8 cellular contexts compared by ENCODE assay signal in genomic region chr11:65616575-65617001, GRCh38. TPM values are rescaled to one million over a fixed set of nuclear protein-coding genes. Genes with fewer than 3 reads are reported as not detected.
A peak's percentile ranks its signal among the peaks of the same experiment; 100 is the strongest.
DNase-seq lines count a peak whose midpoint lies in the region; ATAC-seq and TF ChIP-seq lines count a peak whose summit lies in the region.

No MANE protein-coding gene starts in this region.

- intact Hi-C loops in transverse colon (cut with DNase I; ENCODE audit: low total_unique reads) = no loop called here

- peaks cover 6 to 9% of the 10 kb centered on the region in 2 donors for H3K4me1 ChIP-seq in lung (ENCODE audit: control insufficient read depth in 2 of 2, insufficient read depth in 2 of 2, low read length in 2 of 2)
- peaks cover 20 to 44% (median 31%) of the 10 kb centered on the region in 4 donors for H3K4me1 ChIP-seq in transverse colon

- H3K36me3 Mint-ChIP-seq in activated T-cell treated with anti-CD3 and anti-CD28 coated beads, Interleukin-2, amount 50 U/mL, for 4 hours (ENCODE audit: insufficient read depth) = peaks cover 17% of the 10 kb centered on the region

- no peaks in the 10 kb centered on the region for H3K27me3 ChIP-seq in lung (ENCODE audit: control insufficient read depth, insufficient read depth)
- no peaks in the 10 kb centered on the region for H3K27me3 ChIP-seq in transverse colon

- H3K27ac ChIP-seq in lung (ENCODE audit: low read depth in 1 of 2, low read length in 1 of 2) (peak overlapping the region; percentile 14 to 49), transverse colon (peak overlapping the region; percentile 97 to 99 (median 98))

- TF ChIP-seq EP300 in transverse colon (IDR thresholded peaks at IDR 0.05; ENCODE audit: low read depth) = no peak

- H3K4me3 ChIP-seq in astrocyte of the cerebellum (ENCODE audit: low read depth, low read length) (peak overlapping the region; percentile 74), lung (peak overlapping the region; percentile 70), transverse colon (peak overlapping the region; percentile 79 to 100 (median 98))

- WGBS in lung, 2 donors = 66 to 76% methylated on average over 10 of the region's 10 CpGs
- WGBS in transverse colon (ENCODE audit: low coverage in 1 of 2), 2 donors = 44 to 60% methylated on average over 2 to 10 of the region's 10 CpGs

- DNase-seq in activated T-cell treated with anti-CD3 and anti-CD28 coated beads, Interleukin-2, amount 50 U/mL, for 4 hours = no peak
- no peak for DNase-seq in activated T-cell treated with anti-CD3 and anti-CD28 coated beads for 4 hours
- no peak for DNase-seq in astrocyte of the cerebellum (ENCODE audit: low read depth)
- no peak for DNase-seq in lung (ENCODE audit: low spot score)
- no peak for DNase-seq in transverse colon
- no peak for DNase-seq in DMS53 treated with DMSO at 0.1 percent for 48 hours (lab: John Stamatoyannopoulos, UW; ENCODE audit: unreplicated experiment)
- no peak for DNase-seq in germinal center (ENCODE audit: low spot score)

- H3K4me1 Mint-ChIP-seq in activated T-cell treated with anti-CD3 and anti-CD28 coated beads, Interleukin-2, amount 50 U/mL, for 4 hours (ENCODE audit: low read depth) = peaks cover 33% of the 10 kb centered on the region

- H3K27me3 Mint-ChIP-seq in activated T-cell treated with anti-CD3 and anti-CD28 coated beads, Interleukin-2, amount 50 U/mL, for 4 hours (ENCODE audit: low read depth) = no peaks in the 10 kb centered on the region

- H3K36me3 ChIP-seq in lung (ENCODE audit: control insufficient read depth in 2 of 2, insufficient read depth in 2 of 2, low read length in 2 of 2) (peaks cover 0 to 45% of the 10 kb centered on the region in 2 donors), transverse colon (peaks cover 0 to 20% (median 5%) of the 10 kb centered on the region in 4 donors)

- no peak for TF ChIP-seq CTCF in astrocyte of the cerebellum (IDR thresholded peaks at IDR 0.05; ENCODE audit: low read depth, low read length, missing control alignments)
- TF ChIP-seq CTCF in lung (IDR thresholded peaks at IDR 0.05; ENCODE audit: control extremely low read depth, extremely low read depth) = no peak
- no peak for TF ChIP-seq CTCF in transverse colon (IDR thresholded peaks at IDR 0.05)

- TF ChIP-seq POLR2A in transverse colon (IDR thresholded peaks at IDR 0.05) = no peak

- no peaks in the 10 kb centered on the region for H3K9me3 ChIP-seq in lung (ENCODE audit: control insufficient read depth in 2 of 2, insufficient read depth in 1 of 2, low read length in 1 of 2)
- no peaks in the 10 kb centered on the region for H3K9me3 ChIP-seq in transverse colon

- peak overlapping the region; percentile 95 for H3K4me3 Mint-ChIP-seq in activated T-cell treated with anti-CD3 and anti-CD28 coated beads, Interleukin-2, amount 50 U/mL, for 4 hours

- no peaks in the 10 kb centered on the region for H3K9me3 Mint-ChIP-seq in activated T-cell treated with anti-CD3 and anti-CD28 coated beads, Interleukin-2, amount 50 U/mL, for 4 hours

- in situ Hi-C loops in astrocyte of the cerebellum (cut with HindIII; ENCODE audit: low sequenced_read_pairs) (no loop called here), transverse colon (cut with MboI; ENCODE audit: low pct_ligation_motif_present in 1 of 4, low pct_unique_long_range_greater_than_20kb in 1 of 4, low sequenced_read_pairs in 3 of 4) (no loop called here)

- no peak for ATAC-seq in activated T-cell treated with anti-CD3 and anti-CD28 coated beads, Interleukin-2, amount 50 U/mL, for 4 hours
- ATAC-seq in lung (ENCODE audit: insufficient read depth, low FRiP score) (no peak), GM21528 (IDR thresholded peaks at IDR 0.05; ENCODE audit: low FRiP score, unreplicated experiment) (no peak)

RNA-seq across cellular contexts. Expression of gene PCNX3, which starts 1.0 kb away (rescaled TPM):
- total RNA-seq in activated T-cell treated with anti-CD3 and anti-CD28 coated beads, Interleukin-2, amount 50 U/mL, for 4 hours = 10 to 100 TPM; 55.8 to 59.7 (median 59.5) TPM
- 10 to 100 TPM; 13.9 to 53.8 TPM for total RNA-seq in lung
- polyA plus RNA-seq in lung = 10 to 100 TPM; 16.1 to 24.8 TPM
- total RNA-seq in transverse colon = 10 to 100 TPM; 56.4 to 89.0 (median 62.4) TPM

RNA-seq across cellular contexts. Expression of gene MAP3K11, which starts 2.6 kb away (rescaled TPM):
- total RNA-seq in activated T-cell treated with anti-CD3 and anti-CD28 coated beads, Interleukin-2, amount 50 U/mL, for 4 hours = 10 to 100 TPM; 71.8 to 87.1 (median 74.3) TPM
- 100 to 1,000 TPM in 1 of 2 donors, 10 to 100 TPM in 1; 60.0 to 108 TPM for total RNA-seq in lung
- 10 to 100 TPM; 68.5 to 80.1 TPM for polyA plus RNA-seq in lung
- total RNA-seq in transverse colon = 100 to 1,000 TPM in 2 of 4 donors, 10 to 100 TPM in 2; 82.3 to 211 (median 94.8) TPM

RNA-seq across cellular contexts. Expression of gene KCNK7, which starts 21.0 kb away (rescaled TPM):
- 1 to 10 TPM; 1.4 to 2.1 (median 1.4) TPM for total RNA-seq in activated T-cell treated with anti-CD3 and anti-CD28 coated beads, Interleukin-2, amount 50 U/mL, for 4 hours
- total RNA-seq in lung (1 to 10 TPM in 1 of 2 donors, under 1 TPM in 1; 0.46 to 1.1 TPM), transverse colon (1 to 10 TPM in 1 of 4 donors, under 1 TPM in 1, not detected in 2; 0.27 to 1.6 TPM)
- polyA plus RNA-seq in lung = 1 to 10 TPM; 1.5 to 2.8 TPM

RNA-seq across cellular contexts. Expression of gene SIPA1, which starts 21.3 kb away (rescaled TPM):
- total RNA-seq in activated T-cell treated with anti-CD3 and anti-CD28 coated beads, Interleukin-2, amount 50 U/mL, for 4 hours = 100 to 1,000 TPM in 1 of 3 donors, 10 to 100 TPM in 2; 80.0 to 101 (median 95.4) TPM
- total RNA-seq in lung (10 to 100 TPM; 39.7 to 82.8 TPM), transverse colon (100 to 1,000 TPM in 1 of 4 donors, 10 to 100 TPM in 3; 22.4 to 174 (median 30.9) TPM)
- polyA plus RNA-seq in lung = 100 to 1,000 TPM in 1 of 2 donors, 10 to 100 TPM in 1; 82.8 to 102 TPM

RNA-seq across cellular contexts. Expression of gene EHBP1L1, which starts 40.7 kb away (rescaled TPM):
- 10 to 100 TPM; 59.8 to 84.9 (median 80.1) TPM for total RNA-seq in activated T-cell treated with anti-CD3 and anti-CD28 coated beads, Interleukin-2, amount 50 U/mL, for 4 hours
- 100 to 1,000 TPM in 1 of 2 donors, 10 to 100 TPM in 1; 58.3 to 154 TPM for total RNA-seq in lung
- polyA plus RNA-seq in lung = 100 to 1,000 TPM in 1 of 2 donors, 10 to 100 TPM in 1; 49.8 to 125 TPM
- 100 to 1,000 TPM in 2 of 4 donors, 10 to 100 TPM in 2; 90.2 to 215 (median 106) TPM for total RNA-seq in transverse colon
